Comparison of ENCODE assay signal across 1 cellular context in the genomic region with DNA sequence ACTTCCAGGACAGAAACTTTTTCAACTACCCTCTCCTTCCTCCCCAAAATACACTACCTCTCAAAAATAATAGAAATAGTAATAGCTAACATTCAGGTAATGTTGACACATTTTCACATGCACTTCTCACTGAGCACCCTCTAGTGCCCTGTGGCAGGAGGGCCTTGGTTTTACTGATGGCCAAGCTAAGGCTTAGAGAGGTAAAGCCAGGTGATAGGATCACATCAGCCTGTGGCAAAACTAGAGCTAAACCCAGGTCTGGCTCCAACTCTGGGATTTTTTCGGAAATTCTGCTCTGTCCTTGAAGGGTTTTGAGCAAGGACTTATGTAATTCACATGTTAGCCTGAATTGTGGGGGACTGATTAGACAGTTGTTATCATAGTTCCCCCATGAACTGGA.
TF ChIP-seq lines count a peak whose summit lies in the region.

No MANE protein-coding gene starts in this region.

TF ChIP-seq in A549, 52 proteins besides CTCF, POLR2A, EP300 and RAD21 (continued from another document):
- TF ChIP-seq, protein P1, sequence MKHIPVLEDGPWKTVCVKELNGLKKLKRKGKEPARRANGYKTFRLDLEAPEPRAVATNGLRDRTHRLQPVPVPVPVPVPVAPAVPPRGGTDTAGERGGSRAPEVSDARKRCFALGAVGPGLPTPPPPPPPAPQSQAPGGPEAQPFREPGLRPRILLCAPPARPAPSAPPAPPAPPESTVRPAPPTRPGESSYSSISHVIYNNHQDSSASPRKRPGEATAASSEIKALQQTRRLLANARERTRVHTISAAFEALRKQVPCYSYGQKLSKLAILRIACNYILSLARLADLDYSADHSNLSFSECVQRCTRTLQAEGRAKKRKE (CRISPR knock-in tag; IDR thresholded peaks at IDR 0.05; ENCODE audit: low read depth) = no peak
